Comparison of ENCODE assay signal across 9 cellular contexts in the genomic region with DNA sequence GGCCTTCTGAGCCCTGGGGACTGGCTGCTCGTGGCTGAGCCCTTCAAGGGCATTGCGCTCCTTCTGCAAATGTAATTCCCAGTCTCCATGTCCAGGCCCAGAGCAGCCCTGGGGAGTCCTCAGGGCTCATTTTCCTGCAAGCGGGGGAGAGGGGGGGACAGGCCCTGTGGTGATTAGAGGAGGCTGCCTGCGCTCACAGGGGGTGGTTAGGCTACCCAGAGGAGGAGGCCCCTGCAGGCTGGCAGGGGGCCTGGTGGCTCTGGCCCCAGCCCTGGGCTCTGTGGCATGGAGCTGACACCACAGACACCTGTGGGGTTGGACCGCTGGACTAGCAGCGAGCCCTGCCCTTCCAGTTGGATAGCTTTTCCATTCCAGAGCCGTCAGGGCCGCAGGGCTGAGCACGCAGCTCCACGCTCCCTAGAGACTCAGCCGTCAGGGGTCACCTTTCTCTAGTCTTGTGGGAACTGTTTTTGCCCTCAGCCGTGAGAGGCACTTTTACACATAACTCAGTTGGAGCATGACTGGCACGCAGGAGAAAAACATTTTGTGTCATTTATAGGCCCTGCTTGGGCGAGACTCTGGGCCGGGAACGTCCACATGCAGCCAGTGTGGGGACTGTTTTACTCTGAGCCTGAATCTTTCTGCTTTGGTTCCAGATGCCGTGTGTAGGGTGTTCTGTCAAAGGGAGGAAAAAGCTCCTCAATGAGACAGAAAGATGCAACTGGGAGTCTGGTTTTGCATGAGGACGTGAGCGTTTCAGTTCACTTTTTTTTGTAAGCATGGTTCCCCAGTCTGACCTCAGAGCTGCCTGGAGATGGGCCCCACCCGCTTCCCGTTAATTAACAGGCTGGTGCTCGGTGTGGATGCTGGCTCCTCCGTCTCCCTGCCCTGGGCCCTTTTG. TPM values are rescaled to one million over a fixed set of nuclear protein-coding genes. Genes with fewer than 3 reads are reported as not detected.
A peak's percentile ranks its signal among the peaks of the same experiment; 100 is the strongest.
DNase-seq lines count a peak whose midpoint lies in the region; ATAC-seq and TF ChIP-seq lines count a peak whose summit lies in the region.
"Had no signal": no experiment of that assay in that cellular context is flagged by ENCODE, and none has a peak within 500 bp of the region (broad histone marks: within the 10 kb centered on the region; RNA-seq: fewer than 3 reads in every experiment).

No MANE protein-coding gene starts in this region.

- H3K4me1 ChIP-seq in lower lobe of right lung = peaks cover 49% of the 10 kb centered on the region

- DNase-seq in SIG-M5 treated with dmso at 0.1 percent for 504 hours (lab: John Stamatoyannopoulos, UW; ENCODE audit: unreplicated experiment) = peak; percentile 86
- DNase-seq in lower lobe of right lung = peak; percentile 63
- no peak for DNase-seq in NCI-H2196 (lab: John Stamatoyannopoulos, UW; ENCODE audit: unreplicated experiment)
- DNase-seq in NCI-H2196 treated with DMSO at 0.1 percent for 48 hours (lab: John Stamatoyannopoulos, UW; ENCODE audit: unreplicated experiment) = no peak
- no peak for DNase-seq in NCI-H510A (lab: John Stamatoyannopoulos, UW)
- DNase-seq in T-helper 9 cell = no peak

- no peak for TF ChIP-seq CTCF in lower lobe of right lung (IDR thresholded peaks at IDR 0.05)

- H3K4me3 ChIP-seq in lower lobe of right lung = no peak overlapping the region
- H3K4me3 ChIP-seq: K562 had no signal

- H3K9me3 ChIP-seq in lower lobe of right lung = no peaks in the 10 kb centered on the region

- peaks cover 25% of the 10 kb centered on the region for H3K36me3 ChIP-seq in lower lobe of right lung

- no peaks in the 10 kb centered on the region for H3K27me3 ChIP-seq in lower lobe of right lung (ENCODE audit: low read depth)

- intact Hi-C loops in lower lobe of right lung (cut with DNase I) = no loop called here

- peak overlapping the region; percentile 48 for H3K27ac ChIP-seq in lower lobe of right lung

- ATAC-seq in GM18861 (IDR thresholded peaks at IDR 0.05; ENCODE audit: unreplicated experiment) (peak; percentile 81), HG02840 (IDR thresholded peaks at IDR 0.05; ENCODE audit: low FRiP score, unreplicated experiment) (peak; percentile 62), lower lobe of right lung (peak; percentile 25 to 58)
- ATAC-seq: K562 had no signal

RNA-seq across cellular contexts. Expression of a gene that starts 58.1 kb away (rescaled TPM):
- total RNA-seq in lower lobe of right lung = 66.1 TPM

Comparison
In these comparisons a context has a peak if more than half of its experiments do, and no peak if none do; other contexts are left out.
1. DNase-seq: peak in SIG-M5 treated with dmso at 0.1 percent for 504 hours (single experiment) and lower lobe of right lung (single experiment); none in NCI-H2196 (single experiment), NCI-H2196 treated with DMSO at 0.1 percent for 48 hours (single experiment), NCI-H510A (single experiment) and T-helper 9 cell (single experiment).
2. Peak in every context shown above with its lines, with median percentiles within 50 percentile points of each other: ATAC-seq.